Comparison of ENCODE assay signal across 1 cellular context in genomic region chr14:104158827-104159798, GRCh38.
TF ChIP-seq lines count a peak whose summit lies in the region.

No MANE protein-coding gene starts in this region.

TF ChIP-seq in K562, 482 proteins besides CTCF, POLR2A, EP300 and RAD21 (continued from another document and continues in another):
- peak; percentile 69; the same call in 1 of the 2 replicates for TF ChIP-seq ZNF395 (CRISPR knock-in tag; IDR thresholded peaks at IDR 0.05)
- peak; percentile 82; the same call in 1 of the 2 replicates for TF ChIP-seq POLR2AphosphoS5 (IDR thresholded peaks at IDR 0.05; ENCODE audit: control insufficient read depth, insufficient read depth, low read depth, low read length)
- no peak for TF ChIP-seq RFX7 (CRISPR knock-in tag; IDR thresholded peaks at IDR 0.05)
- TF ChIP-seq REST (CRISPR knock-in tag; IDR thresholded peaks at IDR 0.05; ENCODE audit: low read depth), result no peak
- no peak for TF ChIP-seq ID3 (CRISPR knock-in tag; IDR thresholded peaks at IDR 0.05)
- TF ChIP-seq ID3 (tag; IDR thresholded peaks at IDR 0.05), result peak; percentile 38; the same call in 1 of the 2 replicates
- TF ChIP-seq RBM25 (IDR thresholded peaks at IDR 0.05; ENCODE audit: low read depth, low read length, severe bottlenecking), result no peak
- TF ChIP-seq ZNF639 (CRISPR knock-in tag; conservative IDR thresholded peaks at IDR 0.05 in 1 of 2, IDR thresholded peaks at IDR 0.05 in 1 of 2), result 0 out of 4 replicates have a peak, but pooled peaks of 1 of the 2 experiments have one; percentile 61
- peak; percentile 62; the same call in 1 of the 2 replicates for TF ChIP-seq MYNN (IDR thresholded peaks at IDR 0.05)
- TF ChIP-seq MYNN (CRISPR knock-in tag; IDR thresholded peaks at IDR 0.05), result no peak
- peak; percentile 46 for TF ChIP-seq C11orf30 (IDR thresholded peaks at IDR 0.05; ENCODE audit: low read depth)
- TF ChIP-seq ZNF174 (CRISPR knock-in tag; IDR thresholded peaks at IDR 0.05), result no peak
- TF ChIP-seq, protein P1, sequence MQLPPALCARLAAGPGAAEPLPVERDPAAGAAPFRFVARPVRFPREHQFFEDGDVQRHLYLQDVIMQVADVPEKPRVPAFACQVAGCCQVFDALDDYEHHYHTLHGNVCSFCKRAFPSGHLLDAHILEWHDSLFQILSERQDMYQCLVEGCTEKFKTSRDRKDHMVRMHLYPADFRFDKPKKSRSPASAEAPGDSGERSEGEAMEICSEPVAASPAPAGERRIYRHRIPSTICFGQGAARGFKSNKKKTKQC (CRISPR knock-in tag; IDR thresholded peaks at IDR 0.05), result 0 out of 2 replicates have a peak, but pooled peaks have one; percentile 29
- TF ChIP-seq AFF1 (IDR thresholded peaks at IDR 0.05; ENCODE audit: low read depth in 1 of 2, partially characterized antibody in 2 of 2), result no peak
- peak; percentile 92 for TF ChIP-seq SOX6 (IDR thresholded peaks at IDR 0.05)
- 0 out of 2 replicates have a peak, but pooled peaks have one; percentile 23 for TF ChIP-seq ZNF134 (CRISPR knock-in tag; conservative IDR thresholded peaks at IDR 0.05)
- peak; percentile 53 for TF ChIP-seq MYC (IDR thresholded peaks at IDR 0.05; ENCODE audit: low read depth, low read length)
- no peak for TF ChIP-seq MYC (CRISPR knock-in tag; IDR thresholded peaks at IDR 0.05; ENCODE audit: borderline replicate concordance, low read depth)
- no peak for TF ChIP-seq PBX2 (CRISPR knock-in tag; IDR thresholded peaks at IDR 0.05; ENCODE audit: low read depth)
- 0 out of 2 replicates have a peak, but pooled peaks have one; percentile 14 for TF ChIP-seq PBX2 (tag; conservative IDR thresholded peaks at IDR 0.05; ENCODE audit: low read depth)
- TF ChIP-seq TRIM25 (IDR thresholded peaks at IDR 0.05; ENCODE audit: borderline replicate concordance), result no peak
- peak; percentile 60 for TF ChIP-seq HDAC3 (IDR thresholded peaks at IDR 0.05; ENCODE audit: borderline replicate concordance, partially characterized antibody)
- TF ChIP-seq, protein P2, sequence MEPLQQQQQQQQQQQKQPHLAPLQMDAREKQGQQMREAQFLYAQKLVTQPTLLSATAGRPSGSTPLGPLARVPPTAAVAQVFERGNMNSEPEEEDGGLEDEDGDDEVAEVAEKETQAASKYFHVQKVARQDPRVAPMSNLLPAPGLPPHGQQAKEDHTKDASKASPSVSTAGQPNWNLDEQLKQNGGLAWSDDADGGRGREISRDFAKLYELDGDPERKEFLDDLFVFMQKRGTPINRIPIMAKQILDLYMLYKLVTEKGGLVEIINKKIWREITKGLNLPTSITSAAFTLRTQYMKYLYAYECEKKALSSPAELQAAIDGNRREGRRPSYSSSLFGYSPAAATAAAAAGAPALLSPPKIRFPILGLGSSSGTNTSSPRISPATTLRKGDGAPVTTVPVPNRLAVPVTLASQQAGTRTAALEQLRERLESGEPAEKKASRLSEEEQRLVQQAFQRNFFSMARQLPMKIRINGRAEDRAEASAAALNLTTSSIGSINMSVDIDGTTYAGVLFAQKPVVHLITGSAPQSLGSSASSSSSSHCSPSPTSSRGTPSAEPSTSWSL (CRISPR knock-in tag; IDR thresholded peaks at IDR 0.05; ENCODE audit: borderline replicate concordance), result no peak
- peak; percentile 88 for TF ChIP-seq MAX (CRISPR knock-in tag; IDR thresholded peaks at IDR 0.05)
- peak; percentile 76; the same call in 1 of the 2 replicates for TF ChIP-seq HDAC2 (IDR thresholded peaks at IDR 0.05)
- TF ChIP-seq L3MBTL2 (IDR thresholded peaks at IDR 0.05), result peak; percentile 87
- 0 out of 2 replicates have a peak, but pooled peaks have one; percentile 50 for TF ChIP-seq ZBED1 (IDR thresholded peaks at IDR 0.05)
- 0 out of 4 replicates have a peak, but pooled peaks of 1 of the 2 experiments have one; percentile 29 for TF ChIP-seq TEAD1 (CRISPR knock-in tag; IDR thresholded peaks at IDR 0.05)
- TF ChIP-seq STAT5A (IDR thresholded peaks at IDR 0.05; ENCODE audit: borderline replicate concordance, low read length), result peak; percentile 71; the same call in 1 of the 2 replicates
